In genomic region chr12:97306121-97306520, GRCh38 we compare ENCODE assay signal across 11 cellular contexts.
DNase-seq lines count a peak whose midpoint lies in the region; ATAC-seq and TF ChIP-seq lines count a peak whose summit lies in the region.
"Had no signal": no experiment of that assay in that cellular context is flagged by ENCODE, and none has a peak within 500 bp of the region (broad histone marks: within the 10 kb centered on the region; RNA-seq: fewer than 3 reads in every experiment).

No MANE protein-coding gene starts in this region.

- H3K27ac ChIP-seq in heart right ventricle (peak overlapping the region in 2 of 10 donors; percentile 37 to 39), right atrium auricular region (no peak overlapping the region), tibial artery (no peak overlapping the region)
- no peak overlapping the region for H3K27ac ChIP-seq in effector memory CD4-positive, alpha-beta T cell (ENCODE audit: insufficient read depth, low read length, poor library complexity, severe bottlenecking)
- H3K27ac ChIP-seq: Peyer's patch had no signal

- peaks cover 0 to 10% (median 0%) of the 10 kb centered on the region in 7 donors for H3K27me3 ChIP-seq in heart right ventricle
- H3K27me3 ChIP-seq in right atrium auricular region = no peaks in the 10 kb centered on the region
- H3K27me3 ChIP-seq in effector memory CD4-positive, alpha-beta T cell (replicated peaks; ENCODE audit: control insufficient read depth, insufficient read depth, low read length, poor library complexity, severe bottlenecking) = no peaks in the 10 kb centered on the region
- H3K27me3 ChIP-seq in tibial artery = no peaks in the 10 kb centered on the region
- H3K27me3 ChIP-seq: Peyer's patch had no signal

- ATAC-seq in heart right ventricle = peak in 5 of 8 donors; percentile 31 to 84 (median 44)
- ATAC-seq in HG02885 (IDR thresholded peaks at IDR 0.05; ENCODE audit: poor library complexity, unreplicated experiment) = peak; percentile 99
- ATAC-seq: left colon had no signal

- intact Hi-C loops in heart right ventricle (cut with DNase I) = loop anchor here (5.0 to 10.0 kb wide), 8 partner anchors 151 to 731 kb away; no protein-coding TSS in a partner anchor
- intact Hi-C loops in tibial artery (cut with DNase I; ENCODE audit: low total_unique reads) = no loop called here

- no peak for TF ChIP-seq CTCF in heart right ventricle (IDR thresholded peaks at IDR 0.05)
- TF ChIP-seq CTCF in right atrium auricular region (IDR thresholded peaks at IDR 0.05) = no peak
- no peak for TF ChIP-seq CTCF in tibial artery (IDR thresholded peaks at IDR 0.05)

- WGBS in heart right ventricle, 2 donors = 45 to 61% methylated on average over 3 of the region's 3 CpGs

- DNase-seq in heart right ventricle = no peak
- DNase-seq in right atrium auricular region (ENCODE audit: low spot score) = no peak
- peak; percentile 17 for DNase-seq in NCI-H1694 treated with DMSO at 0.1 percent for 48 hours (lab: John Stamatoyannopoulos, UW)
- DNase-seq in effector memory CD4-positive, alpha-beta T cell = no peak
- no peak for DNase-seq in tibial artery
- no peak for DNase-seq in activated CD8-positive, alpha-beta memory T cell treated with anti-CD3 and anti-CD28 coated beads, Interleukin-2, amount 50 U/mL, for 4 hours
- no peak for DNase-seq in NCI-H1930 (lab: John Stamatoyannopoulos, UW)
- DNase-seq: HFFc6, left colon had no signal

- H3K4me1 ChIP-seq in heart right ventricle = peaks cover 0 to 6% (median 0%) of the 10 kb centered on the region in 9 donors
- no peaks in the 10 kb centered on the region for H3K4me1 ChIP-seq in right atrium auricular region
- no peaks in the 10 kb centered on the region for H3K4me1 ChIP-seq in effector memory CD4-positive, alpha-beta T cell (ENCODE audit: control insufficient read depth, insufficient read depth, low read length, poor library complexity, severe bottlenecking)
- no peaks in the 10 kb centered on the region for H3K4me1 ChIP-seq in tibial artery

- no peaks in the 10 kb centered on the region for H3K9me3 ChIP-seq in heart right ventricle
- no peaks in the 10 kb centered on the region for H3K9me3 ChIP-seq in right atrium auricular region
- H3K9me3 ChIP-seq in effector memory CD4-positive, alpha-beta T cell (ENCODE audit: control insufficient read depth, low read length) = no peaks in the 10 kb centered on the region
- H3K9me3 ChIP-seq in tibial artery = no peaks in the 10 kb centered on the region
- H3K9me3 ChIP-seq: Peyer's patch had no signal

- no peak overlapping the region for H3K4me3 ChIP-seq in heart right ventricle
- no peak overlapping the region for H3K4me3 ChIP-seq in right atrium auricular region
- no peak overlapping the region for H3K4me3 ChIP-seq in effector memory CD4-positive, alpha-beta T cell (ENCODE audit: insufficient read depth, low read depth, low read length, poor library complexity, severe bottlenecking)
- H3K4me3 ChIP-seq in tibial artery = no peak overlapping the region
- H3K4me3 ChIP-seq: Peyer's patch had no signal

- H3K36me3 ChIP-seq in heart right ventricle = no peaks in the 10 kb centered on the region
- no peaks in the 10 kb centered on the region for H3K36me3 ChIP-seq in right atrium auricular region
- no peaks in the 10 kb centered on the region for H3K36me3 ChIP-seq in effector memory CD4-positive, alpha-beta T cell (ENCODE audit: control insufficient read depth, insufficient read depth, low read length)
- H3K36me3 ChIP-seq in tibial artery = no peaks in the 10 kb centered on the region
- H3K36me3 ChIP-seq: Peyer's patch had no signal
